In genomic region chr11:58577441-58578135, GRCh38 we compare ENCODE assay signal across 1 cellular context.
TF ChIP-seq lines count a peak whose summit lies in the region.

No MANE protein-coding gene starts in this region.

TF ChIP-seq in K562, 482 proteins besides CTCF, POLR2A, EP300 and RAD21 (continued from another document):
- TF ChIP-seq ZNF592 (IDR thresholded peaks at IDR 0.05) = 0 out of 2 replicates have a peak, but pooled peaks have one; percentile 10
- peak; percentile 95 for TF ChIP-seq FOSL1 (tag; conservative IDR thresholded peaks at IDR 0.05)
- TF ChIP-seq FOXO4 (CRISPR knock-in tag; IDR thresholded peaks at IDR 0.05) = no peak
- TF ChIP-seq NCOR1 (IDR thresholded peaks at IDR 0.05) = 0 out of 2 replicates have a peak, but pooled peaks have one; percentile 30
- no peak; the same call in 1 of the 2 replicates for TF ChIP-seq STAT5A (IDR thresholded peaks at IDR 0.05; ENCODE audit: borderline replicate concordance, low read length)
- TF ChIP-seq MXI1 (IDR thresholded peaks at IDR 0.05; ENCODE audit: low read depth, low read length) = no peak
- TF ChIP-seq PHF8 (IDR thresholded peaks at IDR 0.05; ENCODE audit: borderline replicate concordance, low read length) = peak; percentile 49
- TF ChIP-seq CTBP1 (IDR thresholded peaks at IDR 0.05; ENCODE audit: borderline replicate concordance) = peak; percentile 51; the same call in 1 of the 2 replicates
- no peak for TF ChIP-seq TCF7L2 (IDR thresholded peaks at IDR 0.05; ENCODE audit: low read depth, low read length)
- peak; percentile 0 for TF ChIP-seq MEIS2 (IDR thresholded peaks at IDR 0.05; ENCODE audit: partially characterized antibody)
- peak; percentile 78 for TF ChIP-seq CHD1 (IDR thresholded peaks at IDR 0.05; ENCODE audit: low read length)
- peak; percentile 90; the same call in 1 of the 2 replicates for TF ChIP-seq GTF2E2 (tag; IDR thresholded peaks at IDR 0.05)
- peak; percentile 74 for TF ChIP-seq CUX1 (CRISPR knock-in tag; IDR thresholded peaks at IDR 0.05)
- 0 out of 2 replicates have a peak, but pooled peaks have one; percentile 27 for TF ChIP-seq PHTF2 (CRISPR knock-in tag; IDR thresholded peaks at IDR 0.05)
- no peak for TF ChIP-seq KAT2B (IDR thresholded peaks at IDR 0.05; ENCODE audit: low read depth, low read length)
